Comparison of ENCODE assay signal across 1 cellular context in the genomic region with DNA sequence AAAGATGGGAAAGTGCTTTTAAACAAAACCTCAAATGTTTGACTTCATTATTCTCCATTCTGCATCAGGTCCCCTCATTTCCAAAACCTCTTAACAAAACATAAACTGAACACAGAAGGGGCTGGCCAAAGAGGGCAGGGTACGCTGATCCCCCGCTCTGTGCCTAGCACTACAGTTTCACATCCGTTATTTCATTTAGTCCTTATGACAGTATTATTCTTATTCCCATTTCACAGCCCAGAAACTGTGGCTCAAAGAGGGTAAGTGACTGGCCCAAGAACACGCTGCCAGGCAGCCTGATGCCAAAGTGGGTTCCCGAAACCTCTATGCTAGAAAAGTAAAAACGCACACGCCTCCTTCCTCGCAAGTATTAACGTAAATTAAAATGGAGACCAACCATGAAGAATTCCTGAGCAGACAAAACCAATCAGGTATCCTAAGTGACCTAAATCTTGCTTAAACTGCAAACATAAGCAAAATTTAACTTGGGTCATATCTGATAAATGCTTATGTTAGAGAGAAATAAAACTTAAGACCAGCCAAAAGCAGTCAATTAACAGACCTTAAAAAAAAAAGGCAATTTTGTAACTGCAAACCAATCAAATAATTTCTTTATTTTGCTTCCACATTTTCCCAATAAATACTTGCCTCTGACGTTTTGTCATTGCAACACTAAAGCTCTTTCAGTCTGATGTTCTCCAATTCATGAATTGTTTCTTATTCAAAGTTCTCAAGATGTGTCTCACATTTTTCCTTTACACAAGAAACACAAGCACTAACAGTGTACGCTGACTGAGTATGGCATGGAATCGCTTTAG.
TF ChIP-seq lines count a peak whose summit lies in the region.

No MANE protein-coding gene starts in this region.

TF ChIP-seq in HCT116, 20 proteins besides CTCF, POLR2A, EP300 and RAD21 (continued from another document):
- no peak for TF ChIP-seq REST (IDR thresholded peaks at IDR 0.05; ENCODE audit: low read depth)
- TF ChIP-seq EZH2phosphoT487 (IDR thresholded peaks at IDR 0.05; ENCODE audit: borderline replicate concordance) = no peak
